Comparison of ENCODE assay signal across 8 cellular contexts in genomic region chr20:62623488-62624324, GRCh38. TPM values are rescaled to one million over a fixed set of nuclear protein-coding genes. Genes with fewer than 3 reads are reported as not detected.
DNase-seq lines count a peak whose midpoint lies in the region; ATAC-seq and TF ChIP-seq lines count a peak whose summit lies in the region.

No MANE protein-coding gene starts in this region.

- H3K4me1 ChIP-seq in tibial artery = peaks cover 0 to 29% (median 23%) of the 10 kb centered on the region in 4 donors

- ATAC-seq in GM19395 (IDR thresholded peaks at IDR 0.05; ENCODE audit: unreplicated experiment) (peak; percentile 77), HG03469 (IDR thresholded peaks at IDR 0.05; ENCODE audit: unreplicated experiment) (peak; percentile 49)

- H3K9me3 ChIP-seq in tibial artery = no peaks in the 10 kb centered on the region

- H3K27me3 Mint-ChIP-seq in activated T-helper 2 cell treated with anti-CD3 and anti-CD28 coated beads, Interferon-gamma antibody, Interleukin-2, Interleukin-4, amounts not matched to agents 10 μg/mL and 5 μg/mL and 100 μg/mL, durations not matched to agents 14 hours and 24 hours and 36 hours (ENCODE audit: low read depth) = no peaks in the 10 kb centered on the region
- H3K27me3 Mint-ChIP-seq in osteocyte (ENCODE audit: unreplicated experiment) = no peaks in the 10 kb centered on the region

- H3K27ac ChIP-seq in tibial artery = peak overlapping the region; percentile 51 to 59

- H3K4me3 Mint-ChIP-seq in activated T-helper 2 cell treated with anti-CD3 and anti-CD28 coated beads, Interferon-gamma antibody, Interleukin-2, Interleukin-4, amounts not matched to agents 10 μg/mL and 5 μg/mL and 100 μg/mL, durations not matched to agents 14 hours and 24 hours and 36 hours (ENCODE audit: low read depth) = peak overlapping the region; percentile 70
- no peak overlapping the region for H3K4me3 Mint-ChIP-seq in osteocyte (ENCODE audit: unreplicated experiment)

- peak overlapping the region; percentile 99 for H3K27ac Mint-ChIP-seq in activated T-helper 2 cell treated with anti-CD3 and anti-CD28 coated beads, Interferon-gamma antibody, Interleukin-2, Interleukin-4, amounts not matched to agents 10 μg/mL and 5 μg/mL and 100 μg/mL, durations not matched to agents 14 hours and 24 hours and 36 hours
- peak overlapping the region; percentile 53 for H3K27ac Mint-ChIP-seq in osteocyte (ENCODE audit: unreplicated experiment)

- peaks cover 0 to 54% of the 10 kb centered on the region in 2 donors for H3K27me3 ChIP-seq in tibial artery

- intact Hi-C loops in activated T-helper 2 cell treated with anti-CD3 and anti-CD28 coated beads, Interferon-gamma antibody, Interleukin-2, Interleukin-4, amounts not matched to agents 10 μg/mL and 5 μg/mL and 100 μg/mL, durations not matched to agents 14 hours and 24 hours and 36 hours (cut with micrococcal nuclease) = loop anchor here (1.0 to 5.0 kb wide), 2 partner anchors 19 to 169 kb away; partner anchors contain the start of gene SLCO4A1
- intact Hi-C loops in tibial artery (cut with DNase I; ENCODE audit: low total_unique reads) = no loop called here

- no peaks in the 10 kb centered on the region for H3K9me3 Mint-ChIP-seq in activated T-helper 2 cell treated with anti-CD3 and anti-CD28 coated beads, Interferon-gamma antibody, Interleukin-2, Interleukin-4, amounts not matched to agents 10 μg/mL and 5 μg/mL and 100 μg/mL, durations not matched to agents 14 hours and 24 hours and 36 hours
- H3K9me3 Mint-ChIP-seq in osteocyte (ENCODE audit: unreplicated experiment) = no peaks in the 10 kb centered on the region

- H3K4me3 ChIP-seq in fibroblast of villous mesenchyme (ENCODE audit: low read depth, low read length) (peak overlapping the region; percentile 17), tibial artery (no peak overlapping the region)

- DNase-seq in CMK (ENCODE audit: low read depth) (peak; percentile 94), RPMI7951 (ENCODE audit: low read depth) (peak; percentile 100), fibroblast of villous mesenchyme (ENCODE audit: low read depth) (peak; percentile 96), osteocyte (ENCODE audit: extremely low spot score, unreplicated experiment) (no peak), tibial artery (peak; percentile 95 to 96)
- DNase-seq in activated T-helper 2 cell treated with anti-CD3 and anti-CD28 coated beads, Interferon-gamma antibody, Interleukin-2, Interleukin-4, amounts not matched to agents 10 μg/mL and 5 μg/mL and 100 μg/mL, durations not matched to agents 14 hours and 24 hours and 36 hours (ENCODE audit: low spot score) = peak; percentile 82

- H3K36me3 Mint-ChIP-seq in activated T-helper 2 cell treated with anti-CD3 and anti-CD28 coated beads, Interferon-gamma antibody, Interleukin-2, Interleukin-4, amounts not matched to agents 10 μg/mL and 5 μg/mL and 100 μg/mL, durations not matched to agents 14 hours and 24 hours and 36 hours (ENCODE audit: low read depth) = no peaks in the 10 kb centered on the region
- H3K36me3 Mint-ChIP-seq in osteocyte (ENCODE audit: unreplicated experiment) = no peaks in the 10 kb centered on the region

- peaks cover 24% of the 10 kb centered on the region for H3K4me1 Mint-ChIP-seq in activated T-helper 2 cell treated with anti-CD3 and anti-CD28 coated beads, Interferon-gamma antibody, Interleukin-2, Interleukin-4, amounts not matched to agents 10 μg/mL and 5 μg/mL and 100 μg/mL, durations not matched to agents 14 hours and 24 hours and 36 hours (ENCODE audit: low read depth)
- H3K4me1 Mint-ChIP-seq in osteocyte (ENCODE audit: unreplicated experiment) = peaks cover 23% of the 10 kb centered on the region

- H3K36me3 ChIP-seq in tibial artery = no peaks in the 10 kb centered on the region

- TF ChIP-seq CTCF in fibroblast of villous mesenchyme (IDR thresholded peaks at IDR 0.05; ENCODE audit: insufficient read depth, low read depth, low read length) = peak; percentile 3
- no peak for TF ChIP-seq CTCF in osteocyte (IDR thresholded peaks at IDR 0.05)
- peak in 1 of 2 experiments; percentile 7 for TF ChIP-seq CTCF in tibial artery (IDR thresholded peaks at IDR 0.05)

RNA-seq across cellular contexts. Expression of gene SLCO4A1, which starts 18.6 kb away (rescaled TPM):
- total RNA-seq in RPMI7951 (2014; rRNA removed; shearing (Covaris generic)) = 60.2 and 62.4 TPM in 2 replicates
- total RNA-seq in activated T-helper 2 cell treated with anti-CD3 and anti-CD28 coated beads, Interferon-gamma antibody, Interleukin-2, Interleukin-4, amounts not matched to agents 10 μg/mL and 5 μg/mL and 100 μg/mL, durations not matched to agents 14 hours and 24 hours and 36 hours = 59.2 and 61.1 TPM in 2 replicates
- total RNA-seq in fibroblast of villous mesenchyme (0.97 and 3.0 TPM in 2 replicates), osteocyte (1.2 and 1.5 TPM in 2 replicates)

Comparison
In these comparisons a context has a peak if more than half of its experiments do, and no peak if none do; other contexts are left out.
1. RNA of gene SLCO4A1, which starts 18.6 kb away (total RNA-seq): 60.2 to 62.4 TPM in RPMI7951 and 59.2 to 61.1 TPM in activated T-helper 2 cell treated with anti-CD3 and anti-CD28 coated beads, Interferon-gamma antibody, Interleukin-2, Interleukin-4, amounts not matched to agents 10 μg/mL and 5 μg/mL and 100 μg/mL, durations not matched to agents 14 hours and 24 hours and 36 hours; 0.97 to 3.0 TPM in fibroblast of villous mesenchyme and 1.2 to 1.5 TPM in osteocyte; every median in the first group is over 10 times any median in the second.